2 cellular contexts compared by ENCODE assay signal in the genomic region with DNA sequence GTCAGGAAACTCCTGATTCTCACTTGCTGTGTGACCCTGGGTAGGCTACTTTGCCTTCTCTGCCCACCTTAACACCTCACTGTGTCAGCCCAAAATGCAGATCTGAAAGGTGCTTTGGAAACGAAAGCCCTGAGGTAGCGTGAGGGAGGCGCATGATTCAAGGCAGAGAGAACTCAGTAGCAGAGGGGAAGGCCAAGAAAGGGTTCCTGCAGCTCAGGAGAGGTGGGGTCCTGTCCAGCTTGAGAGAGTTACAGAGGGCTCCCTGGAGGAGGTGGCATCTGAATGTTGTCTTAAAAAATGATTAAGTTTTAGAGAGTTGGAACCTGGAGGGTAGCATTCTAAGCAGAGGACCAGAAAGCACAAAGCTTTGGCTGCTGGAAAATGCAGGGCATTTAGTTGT.
TF ChIP-seq lines count a peak whose summit lies in the region.

No MANE protein-coding gene starts in this region.

TF ChIP-seq in A549, 52 proteins besides CTCF, POLR2A, EP300 and RAD21:
- TF ChIP-seq EHMT2 (IDR thresholded peaks at IDR 0.05; ENCODE audit: low read depth) (no peak), KDM1A (IDR thresholded peaks at IDR 0.05; ENCODE audit: low read depth) (peak; percentile 34; the same call in 1 of the 2 replicates), ZFP36 (IDR thresholded peaks at IDR 0.05; ENCODE audit: borderline replicate concordance, partially characterized antibody) (peak; percentile 80)

TF ChIP-seq in IMR-90, 13 proteins besides CTCF, POLR2A, EP300 and RAD21:
- no peak for TF ChIP-seq NFE2L2 (IDR thresholded peaks at IDR 0.05; ENCODE audit: low read depth, low read length)
- TF ChIP-seq RCOR1 (IDR thresholded peaks at IDR 0.05; ENCODE audit: insufficient replicate concordance, low read length) = no peak
- TF ChIP-seq USF2 (IDR thresholded peaks at IDR 0.05; ENCODE audit: low read depth, low read length) = no peak
- TF ChIP-seq MXI1 (IDR thresholded peaks at IDR 0.05; ENCODE audit: borderline replicate concordance, low read depth, low read length) = no peak
